In the genomic region with DNA sequence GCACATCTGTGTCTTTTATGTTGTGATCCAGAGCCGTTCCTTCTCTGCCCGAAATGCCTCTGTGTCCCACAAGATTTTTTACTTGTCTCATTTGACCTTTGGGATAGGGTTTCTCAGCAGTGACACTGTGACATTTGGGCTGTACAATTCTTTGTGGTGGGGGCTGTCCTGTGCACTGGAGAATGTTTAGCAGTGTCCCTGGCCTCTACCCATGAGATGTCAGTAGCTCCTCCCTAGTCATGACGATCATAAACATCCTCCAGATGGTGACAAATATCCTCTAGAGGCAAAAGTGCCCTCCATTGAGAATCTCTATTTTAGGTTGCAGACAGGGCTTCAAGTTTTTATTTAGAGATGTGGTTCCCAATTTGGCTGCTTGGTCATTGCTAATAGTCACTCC, we compare ENCODE assay signal across 19 cellular contexts.
A peak's percentile ranks its signal among the peaks of the same experiment; 100 is the strongest.
DNase-seq lines count a peak whose midpoint lies in the region; ATAC-seq and TF ChIP-seq lines count a peak whose summit lies in the region.
"Had no signal": no experiment of that assay in that cellular context is flagged by ENCODE, and none has a peak within 500 bp of the region (broad histone marks: within the 10 kb centered on the region; RNA-seq: fewer than 3 reads in every experiment).

No MANE protein-coding gene starts in this region.

- DNase-seq in Right ventricle myocardium inferior (ENCODE audit: missing footprints) (no peak), left cardiac atrium (no peak), left ventricle myocardium superior (no peak), right atrium auricular region (ENCODE audit: low spot score) (no peak), neural progenitor cell (ENCODE audit: low spot score) (no peak), NCI-H526 (lab: John Stamatoyannopoulos, UW) (no peak), amygdala (lab: John Stamatoyannopoulos, UW) (no peak)
- DNase-seq: 8988T; CD4-positive, CD25-positive, alpha-beta regulatory T cell; CD8-positive, alpha-beta memory T cell; COR-L47; DMS 273 treated with DMSO at 0.1 percent for 48 hours; DMS53; DND-41; GM23248 had no signal

- TF ChIP-seq CTCF in right atrium auricular region (IDR thresholded peaks at IDR 0.05) = no peak
- no peak for TF ChIP-seq CTCF in neural progenitor cell (IDR thresholded peaks at IDR 0.05)

- peak; percentile 29 for ATAC-seq in Right ventricle myocardium inferior
- ATAC-seq in left cardiac atrium = no peak
- peak; percentile 44 for ATAC-seq in left ventricle myocardium superior
- ATAC-seq in GM21529 (IDR thresholded peaks at IDR 0.05; ENCODE audit: unreplicated experiment) = no peak
- ATAC-seq: HepG2 had no signal

- no peak overlapping the region for H3K4me3 ChIP-seq in right atrium auricular region
- H3K4me3 ChIP-seq in neural progenitor cell = no peak overlapping the region
- H3K4me3 ChIP-seq: BLaER1, GM23248, HAP-1 had no signal

- no peak overlapping the region for H2AFZ ChIP-seq in neural progenitor cell (replicated peaks)
- H2AFZ ChIP-seq: GM23248 had no signal

- H3K27me3 ChIP-seq in right atrium auricular region (no peaks in the 10 kb centered on the region), neural progenitor cell (peaks cover 68% of the 10 kb centered on the region)
- H3K27me3 ChIP-seq: BLaER1 had no signal

- H3K27ac ChIP-seq in right atrium auricular region (no peak overlapping the region), neural progenitor cell (no peak overlapping the region)
- H3K27ac ChIP-seq: BLaER1, GM23248 had no signal

- no peaks in the 10 kb centered on the region for H4K20me1 ChIP-seq in neural progenitor cell (ENCODE audit: low read depth)
- H4K20me1 ChIP-seq: BLaER1 had no signal

- H3K4me2 ChIP-seq in neural progenitor cell = no peak overlapping the region
- H3K4me2 ChIP-seq: BLaER1 had no signal

- no peaks in the 10 kb centered on the region for H3K79me2 ChIP-seq in neural progenitor cell (ENCODE audit: low read depth)

- H3F3A ChIP-seq in neural progenitor cell (ENCODE audit: low read depth) = peaks cover 13% of the 10 kb centered on the region

- H3K4me1 Mint-ChIP-seq in neural progenitor cell = peaks cover 35% of the 10 kb centered on the region
- H3K4me1 Mint-ChIP-seq: CD4-positive, CD25-positive, alpha-beta regulatory T cell; CD8-positive, alpha-beta memory T cell had no signal

- no peak overlapping the region for H3K4me3 Mint-ChIP-seq in neural progenitor cell
- H3K4me3 Mint-ChIP-seq: CD4-positive, CD25-positive, alpha-beta regulatory T cell; CD8-positive, alpha-beta memory T cell had no signal

- H3K36me3 Mint-ChIP-seq in neural progenitor cell = no peaks in the 10 kb centered on the region
- H3K36me3 Mint-ChIP-seq: CD4-positive, CD25-positive, alpha-beta regulatory T cell; CD8-positive, alpha-beta memory T cell had no signal

- H3K4me1 ChIP-seq in right atrium auricular region = no peaks in the 10 kb centered on the region
- H3K4me1 ChIP-seq in neural progenitor cell = peaks cover 21% of the 10 kb centered on the region
- H3K4me1 ChIP-seq: HAP-1 had no signal

- H3K36me3 ChIP-seq in right atrium auricular region (no peaks in the 10 kb centered on the region), neural progenitor cell (no peaks in the 10 kb centered on the region)
- H3K36me3 ChIP-seq: BLaER1, HAP-1 had no signal

- H3K9me3 ChIP-seq in right atrium auricular region = no peaks in the 10 kb centered on the region
- no peaks in the 10 kb centered on the region for H3K9me3 ChIP-seq in neural progenitor cell (ENCODE audit: low read depth)
- H3K9me3 ChIP-seq: BLaER1, HAP-1 had no signal

- peak overlapping the region; percentile 78 for H3K27ac Mint-ChIP-seq in neural progenitor cell
- H3K27ac Mint-ChIP-seq: CD4-positive, CD25-positive, alpha-beta regulatory T cell; CD8-positive, alpha-beta memory T cell had no signal

- intact Hi-C loops in Right ventricle myocardium inferior (cut with DNase I) = loop anchor here (10.0 kb wide), 1 partner anchor 387 kb away; no protein-coding TSS in a partner anchor
- intact Hi-C loops in left cardiac atrium (cut with DNase I) = no loop called here
- intact Hi-C loops in left ventricle myocardium superior (cut with micrococcal nuclease) = no loop called here

- H3K27me3 Mint-ChIP-seq in neural progenitor cell (ENCODE audit: insufficient read depth, low read depth) = peaks cover 2% of the 10 kb centered on the region
- H3K27me3 Mint-ChIP-seq: CD4-positive, CD25-positive, alpha-beta regulatory T cell had no signal

- H3K9ac ChIP-seq in neural progenitor cell = no peak overlapping the region
- H3K9ac ChIP-seq: BLaER1, GM23248 had no signal

- H3K9me3 Mint-ChIP-seq in neural progenitor cell = peaks cover 3% of the 10 kb centered on the region

Comparison
In these comparisons a context has a peak if more than half of its experiments do, and no peak if none do; other contexts are left out.
1. ATAC-seq: peak in Right ventricle myocardium inferior (single experiment) and left ventricle myocardium superior (single experiment); none in left cardiac atrium (0 of 2) and GM21529 (single experiment).